ENCODE assay signal across 7 cellular contexts in the genomic region with DNA sequence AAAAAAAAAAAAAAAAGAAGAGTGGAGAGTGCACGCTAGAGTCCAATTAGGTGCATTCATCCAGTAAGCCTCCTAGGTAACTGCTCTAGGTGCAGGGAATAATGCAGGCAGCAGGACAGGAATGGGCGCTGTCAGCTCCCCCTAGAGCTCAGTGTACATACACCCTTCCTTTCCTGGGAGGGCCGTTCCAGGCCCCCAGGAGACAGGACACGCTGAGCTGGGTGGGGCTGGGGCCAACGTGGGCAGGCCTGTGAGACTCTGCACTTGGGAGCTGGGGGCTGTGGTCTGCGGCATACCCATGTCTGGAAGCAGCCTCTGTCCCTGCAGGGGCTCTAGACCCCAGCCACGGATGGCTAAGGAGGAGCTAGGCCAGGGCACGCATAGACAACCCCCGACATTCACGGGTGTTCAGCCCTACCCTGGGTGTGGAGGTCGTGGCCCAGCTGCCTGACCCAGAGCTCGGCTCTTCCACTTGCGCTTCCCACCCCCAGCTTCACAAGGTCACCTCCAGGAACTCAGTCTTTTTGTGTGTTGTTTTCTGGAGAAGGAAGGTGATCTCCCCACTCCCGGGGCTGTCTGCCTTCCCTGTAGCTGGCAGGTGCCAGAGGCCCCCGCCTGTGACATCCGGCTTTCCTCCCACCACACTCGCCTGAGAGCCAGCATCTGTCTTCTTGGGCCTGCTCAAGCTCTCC. TPM values are rescaled to one million over a fixed set of nuclear protein-coding genes. Genes with fewer than 3 reads are reported as not detected.
A peak's percentile ranks its signal among the peaks of the same experiment; 100 is the strongest.
DNase-seq lines count a peak whose midpoint lies in the region; ATAC-seq and TF ChIP-seq lines count a peak whose summit lies in the region.

No MANE protein-coding gene starts in this region.

- peaks cover 12% of the 10 kb centered on the region; the same call in 1 of the 2 replicates for H3K36me3 ChIP-seq in DND-41 (ENCODE audit: insufficient read depth, low read length)
- no peaks in the 10 kb centered on the region for H3K36me3 ChIP-seq in body of pancreas (replicated peaks in 1 of 2; ENCODE audit: insufficient read depth in 1 of 2, low read depth in 2 of 2)
- H3K36me3 ChIP-seq in lower lobe of right lung: peaks cover 5% of the 10 kb centered on the region
- no peaks in the 10 kb centered on the region for H3K36me3 ChIP-seq in vagina

- H3K9ac ChIP-seq in DND-41 (ENCODE audit: low read depth, low read length): peak overlapping the region; percentile 79

- 7 to 9% methylated on average over 11 to 17 of the region's 17 CpGs for WGBS in body of pancreas, 2 donors

- DNase-seq in DND-41 (peak; percentile 88), NCI-H226 (peak; percentile 44), body of pancreas (no peak), lower lobe of right lung (no peak), vagina (ENCODE audit: extremely low spot score in 2 of 2) (no peak), GOT3 (lab: John Stamatoyannopoulos, UW) (no peak)

- peaks cover 18% of the 10 kb centered on the region for H3K79me2 ChIP-seq in DND-41 (ENCODE audit: insufficient read depth, low read length)

- intact Hi-C loops in body of pancreas (cut with DNase I): no loop called here
- intact Hi-C loops in lower lobe of right lung (cut with DNase I): no loop called here
- intact Hi-C loops in vagina (cut with DNase I): loop anchor here (5.0 to 10.0 kb wide), 2 partner anchors 67 to 335 kb away; a partner anchor contains a TSS

- no peak for TF ChIP-seq POLR2A in body of pancreas (IDR thresholded peaks at IDR 0.05)
- no peak for TF ChIP-seq POLR2A in vagina (IDR thresholded peaks at IDR 0.05)

- H3K9me3 ChIP-seq in DND-41 (ENCODE audit: insufficient read depth, low read length, severe bottlenecking): no peaks in the 10 kb centered on the region
- H3K9me3 ChIP-seq in body of pancreas: no peaks in the 10 kb centered on the region
- H3K9me3 ChIP-seq in lower lobe of right lung: no peaks in the 10 kb centered on the region
- H3K9me3 ChIP-seq in vagina: no peaks in the 10 kb centered on the region

- H2AFZ ChIP-seq in DND-41 (ENCODE audit: low read depth, low read length): no peak overlapping the region

- peaks cover 68% of the 10 kb centered on the region for H3K4me1 ChIP-seq in DND-41 (ENCODE audit: insufficient read depth, low read length)
- peaks cover 64% of the 10 kb centered on the region for H3K4me1 ChIP-seq in body of pancreas
- H3K4me1 ChIP-seq in lower lobe of right lung: peaks cover 34% of the 10 kb centered on the region
- H3K4me1 ChIP-seq in vagina: peaks cover 37% of the 10 kb centered on the region

- H3K27ac ChIP-seq in DND-41 (ENCODE audit: low read length) (peak overlapping the region; percentile 79), body of pancreas (peak overlapping the region; percentile 64 to 89 (median 83)), lower lobe of right lung (peak overlapping the region; percentile 89), vagina (peak overlapping the region; percentile 84)

- TF ChIP-seq CTCF in DND-41 (IDR thresholded peaks at IDR 0.05; ENCODE audit: borderline replicate concordance, extremely low read depth, low read length, poor library complexity, severe bottlenecking) (peak; percentile 51), body of pancreas (IDR thresholded peaks at IDR 0.05) (peak in 1 of 7 experiments; percentile 7), lower lobe of right lung (IDR thresholded peaks at IDR 0.05) (no peak), vagina (IDR thresholded peaks at IDR 0.05) (no peak)

- H3K27me3 ChIP-seq in DND-41 (ENCODE audit: insufficient read depth, low read length, poor library complexity): peaks cover 6% of the 10 kb centered on the region
- H3K27me3 ChIP-seq in body of pancreas: no peaks in the 10 kb centered on the region
- no peaks in the 10 kb centered on the region for H3K27me3 ChIP-seq in lower lobe of right lung (ENCODE audit: low read depth)
- H3K27me3 ChIP-seq in vagina: no peaks in the 10 kb centered on the region

- peak; percentile 71 for ATAC-seq in DND-41 (ENCODE audit: insufficient read depth, low read depth)
- ATAC-seq in GM21515 (IDR thresholded peaks at IDR 0.05; ENCODE audit: unreplicated experiment): peak; percentile 3
- ATAC-seq in body of pancreas: no peak
- ATAC-seq in lower lobe of right lung: no peak

- peaks cover 53% of the 10 kb centered on the region for H4K20me1 ChIP-seq in DND-41 (ENCODE audit: insufficient read depth, low read length)

- H3K4me2 ChIP-seq in DND-41 (ENCODE audit: insufficient read depth, low read length): peak overlapping the region; percentile 86

- peak overlapping the region in 1 of 2 experiments; percentile 67; a peak in 2 of 4 replicates for H3K4me3 ChIP-seq in DND-41 (ENCODE audit: low read depth in 1 of 2, low read length in 2 of 2)
- H3K4me3 ChIP-seq in body of pancreas: peak overlapping the region; percentile 34 to 53
- peak overlapping the region; percentile 80 for H3K4me3 ChIP-seq in lower lobe of right lung
- peak overlapping the region; percentile 70 to 92 for H3K4me3 ChIP-seq in vagina

RNA-seq across cellular contexts. Expression of a gene that starts 1.0 kb away (rescaled TPM):
- total RNA-seq in body of pancreas (100 to 1,000 TPM in 1 of 2 donors, 10 to 100 TPM in 1; 71.6 to 189 TPM), lower lobe of right lung (36.5 TPM), vagina (26.0 TPM)

RNA-seq across cellular contexts. Expression of a gene that starts 5.0 kb away (rescaled TPM):
- total RNA-seq in body of pancreas: 10 to 100 TPM; 36.6 to 71.9 TPM
- 35.9 TPM for total RNA-seq in lower lobe of right lung
- 32.2 TPM for total RNA-seq in vagina

RNA-seq across cellular contexts. Expression of a gene that starts 6.3 kb away (rescaled TPM):
- total RNA-seq in body of pancreas: not detected
- 26.1 TPM for total RNA-seq in lower lobe of right lung
- 7.6 TPM for total RNA-seq in vagina

RNA-seq across cellular contexts. Expression of a gene that starts 6.9 kb away (rescaled TPM):
- total RNA-seq in body of pancreas (1 to 10 TPM in 1 of 2 donors, not detected in 1; 2.6 TPM), lower lobe of right lung (15.6 TPM), vagina (5.2 TPM)

RNA-seq across cellular contexts. Expression of a gene that starts 14.4 kb away (rescaled TPM):
- 1 to 10 TPM; 1.0 to 2.3 TPM for total RNA-seq in body of pancreas
- 11.0 TPM for total RNA-seq in lower lobe of right lung
- total RNA-seq in vagina: 4.4 TPM

Comparison
In these comparisons a context has a peak if more than half of its experiments do, and no peak if none do; other contexts are left out.
1. ATAC-seq: peak in DND-41 (single experiment) and GM21515 (single experiment); none in body of pancreas (single experiment) and lower lobe of right lung (0 of 2).
2. DNase-seq: peak in DND-41 (single experiment) and NCI-H226 (single experiment); none in body of pancreas (0 of 4), lower lobe of right lung (single experiment), vagina (0 of 2) and GOT3 (single experiment).
3. Peak in every context shown above with its lines, with median percentiles within 50 percentile points of each other: H3K27ac ChIP-seq.